In genomic region chr6:53585208-53585903, GRCh38 we compare ENCODE assay signal across 18 cellular contexts. TPM values are rescaled to one million over a fixed set of nuclear protein-coding genes. Genes with fewer than 3 reads are reported as not detected.
DNase-seq lines count a peak whose midpoint lies in the region; ATAC-seq and TF ChIP-seq lines count a peak whose summit lies in the region.
"Had no signal": no experiment of that assay in that cellular context is flagged by ENCODE, and none has a peak within 500 bp of the region (broad histone marks: within the 10 kb centered on the region; RNA-seq: fewer than 3 reads in every experiment).

No MANE protein-coding gene starts in this region.

- peak; percentile 52 for ATAC-seq in stimulated activated memory B cell treated with anti-CD40 and anti-IgM and Interleukin-4, amounts not matched to agents 10 μg/mL and 1 μg/mL and 100 μg/mL, for 72 hours
- ATAC-seq in mucosa of descending colon = no peak
- ATAC-seq: Panc1 had no signal

- no peak overlapping the region for H3K4me3 ChIP-seq in mucosa of descending colon
- no peak overlapping the region for H3K4me3 ChIP-seq in thyroid gland (replicated peaks in 1 of 3)

- peak overlapping the region; percentile 78 for H3K27ac Mint-ChIP-seq in dendritic cell treated with granulocyte-macrophage colony-stimulating factor and Interleukin-4, amounts not matched to agents 40 ng/mL and 50 ng/mL, for 4 days
- H3K27ac Mint-ChIP-seq in stimulated activated memory B cell treated with anti-CD40 and anti-IgM and Interleukin-4, amounts not matched to agents 10 μg/mL and 1 μg/mL and 100 μg/mL, for 72 hours = peak overlapping the region; percentile 8

- intact Hi-C loops in dendritic cell treated with granulocyte-macrophage colony-stimulating factor and Interleukin-4, amounts not matched to agents 40 ng/mL and 50 ng/mL, for 4 days (cut with micrococcal nuclease) = no loop called here
- intact Hi-C loops in mucosa of descending colon (cut with DNase I, micrococcal nuclease) (no loop called here), thyroid gland (cut with DNase I) (no loop called here)

- H3K27me3 ChIP-seq in thyroid gland = no peaks in the 10 kb centered on the region

- H3K27me3 Mint-ChIP-seq in dendritic cell treated with granulocyte-macrophage colony-stimulating factor and Interleukin-4, amounts not matched to agents 40 ng/mL and 50 ng/mL, for 4 days = no peaks in the 10 kb centered on the region
- H3K27me3 Mint-ChIP-seq in stimulated activated memory B cell treated with anti-CD40 and anti-IgM and Interleukin-4, amounts not matched to agents 10 μg/mL and 1 μg/mL and 100 μg/mL, for 72 hours = no peaks in the 10 kb centered on the region

- TF ChIP-seq CTCF in mucosa of descending colon (IDR thresholded peaks at IDR 0.05) = no peak
- no peak for TF ChIP-seq CTCF in thyroid gland (IDR thresholded peaks at IDR 0.05)

- no peak for TF ChIP-seq POLR2A in thyroid gland (IDR thresholded peaks at IDR 0.05)

- H3K4me1 Mint-ChIP-seq in dendritic cell treated with granulocyte-macrophage colony-stimulating factor and Interleukin-4, amounts not matched to agents 40 ng/mL and 50 ng/mL, for 4 days (ENCODE audit: low read depth) = peaks cover 58% of the 10 kb centered on the region
- H3K4me1 Mint-ChIP-seq in stimulated activated memory B cell treated with anti-CD40 and anti-IgM and Interleukin-4, amounts not matched to agents 10 μg/mL and 1 μg/mL and 100 μg/mL, for 72 hours = peaks cover 46% of the 10 kb centered on the region

- DNase-seq in NOMO-1 treated with DMSO at 0.1 percent for 48 hours (lab: John Stamatoyannopoulos, UW; ENCODE audit: unreplicated experiment) (peak; percentile 48), NOMO-1 treated with dmso at 0.1 percent for 144 hours (lab: John Stamatoyannopoulos, UW; ENCODE audit: unreplicated experiment) (no peak), MV-4-11 (lab: John Stamatoyannopoulos, UW) (peak; percentile 57), SW480 (ENCODE audit: low spot score) (no peak), mucosa of descending colon (no peak), thyroid gland (no peak)
- DNase-seq: CD8-positive, alpha-beta memory T cell; DMS79; NCI-H1048; NCI-H1436 treated with DMSO at 0.1 percent for 48 hours; NCI-H2029; NCI-H345; NCI-H524 treated with DMSO at 0.1 percent for 48 hours had no signal

- H3K9me3 Mint-ChIP-seq in dendritic cell treated with granulocyte-macrophage colony-stimulating factor and Interleukin-4, amounts not matched to agents 40 ng/mL and 50 ng/mL, for 4 days = no peaks in the 10 kb centered on the region
- no peaks in the 10 kb centered on the region for H3K9me3 Mint-ChIP-seq in stimulated activated memory B cell treated with anti-CD40 and anti-IgM and Interleukin-4, amounts not matched to agents 10 μg/mL and 1 μg/mL and 100 μg/mL, for 72 hours
- H3K9me3 Mint-ChIP-seq: CD8-positive, alpha-beta memory T cell had no signal

- H3K36me3 ChIP-seq in mucosa of descending colon (ENCODE audit: low read depth) (no peaks in the 10 kb centered on the region), thyroid gland (no peaks in the 10 kb centered on the region)

- H3K36me3 Mint-ChIP-seq in dendritic cell treated with granulocyte-macrophage colony-stimulating factor and Interleukin-4, amounts not matched to agents 40 ng/mL and 50 ng/mL, for 4 days (ENCODE audit: low read depth) = no peaks in the 10 kb centered on the region
- H3K36me3 Mint-ChIP-seq in stimulated activated memory B cell treated with anti-CD40 and anti-IgM and Interleukin-4, amounts not matched to agents 10 μg/mL and 1 μg/mL and 100 μg/mL, for 72 hours = no peaks in the 10 kb centered on the region
- H3K36me3 Mint-ChIP-seq: CD8-positive, alpha-beta memory T cell had no signal

- WGBS in thyroid gland, 2 donors = 91 to 92% methylated on average over 7 of the region's 7 CpGs

- no peak overlapping the region for H3K4me3 Mint-ChIP-seq in dendritic cell treated with granulocyte-macrophage colony-stimulating factor and Interleukin-4, amounts not matched to agents 40 ng/mL and 50 ng/mL, for 4 days
- no peak overlapping the region for H3K4me3 Mint-ChIP-seq in stimulated activated memory B cell treated with anti-CD40 and anti-IgM and Interleukin-4, amounts not matched to agents 10 μg/mL and 1 μg/mL and 100 μg/mL, for 72 hours
- H3K4me3 Mint-ChIP-seq: CD8-positive, alpha-beta memory T cell had no signal

- H3K4me1 ChIP-seq in mucosa of descending colon (ENCODE audit: low read depth) (peaks cover 10% of the 10 kb centered on the region), thyroid gland (no peaks in the 10 kb centered on the region)

- no peak overlapping the region for H3K27ac ChIP-seq in thyroid gland
- H3K27ac ChIP-seq: 22Rv1, KMS-11 had no signal

- H3K9me3 ChIP-seq in mucosa of descending colon (no peaks in the 10 kb centered on the region), thyroid gland (no peaks in the 10 kb centered on the region)

RNA-seq across cellular contexts. Expression of gene GCLC, which starts 40.5 kb away (rescaled TPM):
- total RNA-seq in mucosa of descending colon (10 to 100 TPM; 33.1 to 67.3 (median 40.5) TPM), thyroid gland (100 to 1,000 TPM in 1 of 4 donors, 10 to 100 TPM in 3; 67.3 to 210 (median 82.0) TPM)

Comparison
In these comparisons a context has a peak if more than half of its experiments do, and no peak if none do; other contexts are left out.
1. DNase-seq: peak in NOMO-1 treated with DMSO at 0.1 percent for 48 hours (single experiment) and MV-4-11 (single experiment); none in NOMO-1 treated with dmso at 0.1 percent for 144 hours (single experiment), SW480 (single experiment), mucosa of descending colon (0 of 3) and thyroid gland (0 of 2).